13 cellular contexts compared by ENCODE assay signal in the genomic region with DNA sequence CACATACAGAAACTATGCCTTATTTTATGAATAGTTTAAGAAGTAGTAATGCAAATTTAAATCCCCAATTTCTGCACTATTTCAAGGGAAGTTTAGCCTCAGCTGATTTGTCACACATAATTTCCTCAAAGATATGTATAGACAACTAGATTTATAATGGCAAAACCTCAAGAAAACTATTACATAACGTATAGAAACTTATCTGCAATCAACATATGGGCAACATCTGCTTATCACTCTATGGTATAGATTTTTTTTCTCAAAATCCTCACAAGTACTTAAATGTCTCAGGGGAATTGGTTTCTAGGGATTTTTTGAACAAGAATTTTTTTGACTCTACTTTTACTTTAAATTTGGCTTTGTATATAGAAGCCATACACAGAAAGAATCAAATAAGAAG. TPM values are rescaled to one million over a fixed set of nuclear protein-coding genes. Genes with fewer than 3 reads are reported as not detected.
DNase-seq lines count a peak whose midpoint lies in the region; ATAC-seq and TF ChIP-seq lines count a peak whose summit lies in the region.
"Had no signal": no experiment of that assay in that cellular context is flagged by ENCODE, and none has a peak within 500 bp of the region (broad histone marks: within the 10 kb centered on the region; RNA-seq: fewer than 3 reads in every experiment).

No MANE protein-coding gene starts in this region.

- H3K4me1 ChIP-seq in ascending aorta = no peaks in the 10 kb centered on the region
- H3K4me1 ChIP-seq in heart right ventricle = peaks cover 0 to 18% (median 0%) of the 10 kb centered on the region in 9 donors
- H3K4me1 ChIP-seq in lower lobe of right lung = no peaks in the 10 kb centered on the region

- DNase-seq in DMS 273 treated with DMSO at 0.1 percent for 48 hours (lab: John Stamatoyannopoulos, UW) (peak; percentile 41), NCI-H2171 treated with DMSO at 0.1 percent for 48 hours (lab: John Stamatoyannopoulos, UW) (peak; percentile 79), SK-N-MC (ENCODE audit: low read depth, low spot score) (peak; percentile 60), fibroblast of the aortic adventitia (ENCODE audit: low read depth) (peak; percentile 11), ascending aorta (ENCODE audit: low spot score in 2 of 2) (no peak), NCI-H1105 treated with DMSO at 0.1 percent for 48 hours (lab: John Stamatoyannopoulos, UW) (no peak), heart right ventricle (no peak), lower lobe of right lung (no peak)
- DNase-seq: CD4-positive, CD25-positive, alpha-beta regulatory T cell; MG63; NCI-H1436; NCI-H2081; NCI-H226 had no signal

- no peak for TF ChIP-seq CTCF in fibroblast of the aortic adventitia (IDR thresholded peaks at IDR 0.05; ENCODE audit: insufficient read depth, low read length)
- TF ChIP-seq CTCF in ascending aorta (IDR thresholded peaks at IDR 0.05) = no peak
- TF ChIP-seq CTCF in heart right ventricle (IDR thresholded peaks at IDR 0.05) = no peak
- no peak for TF ChIP-seq CTCF in lower lobe of right lung (IDR thresholded peaks at IDR 0.05)

- WGBS in heart right ventricle, 2 donors = 59 to 74% methylated on average over 1 of the region's 1 CpG

- H3K9me3 ChIP-seq in SK-N-MC (ENCODE audit: low read depth, low read length) (no peaks in the 10 kb centered on the region), ascending aorta (no peaks in the 10 kb centered on the region), heart right ventricle (no peaks in the 10 kb centered on the region), lower lobe of right lung (no peaks in the 10 kb centered on the region)
- H3K9me3 ChIP-seq: MG63 had no signal

- intact Hi-C loops in ascending aorta (cut with DNase I) (no loop called here), heart right ventricle (cut with DNase I) (no loop called here), lower lobe of right lung (cut with DNase I) (no loop called here)

- H3K27me3 ChIP-seq in ascending aorta (no peaks in the 10 kb centered on the region), heart right ventricle (no peaks in the 10 kb centered on the region), lower lobe of right lung (ENCODE audit: low read depth) (no peaks in the 10 kb centered on the region)
- H3K27me3 ChIP-seq: MG63 had no signal

- ATAC-seq in heart right ventricle (no peak), lower lobe of right lung (no peak)

- no peak overlapping the region for H3K4me3 ChIP-seq in SK-N-MC
- H3K4me3 ChIP-seq in fibroblast of the aortic adventitia (ENCODE audit: low read depth, low read length) = no peak overlapping the region
- H3K4me3 ChIP-seq in ascending aorta = no peak overlapping the region
- H3K4me3 ChIP-seq in heart right ventricle = no peak overlapping the region
- no peak overlapping the region for H3K4me3 ChIP-seq in lower lobe of right lung
- H3K4me3 ChIP-seq: MG63 had no signal

- no peak overlapping the region for H3K27ac ChIP-seq in SK-N-MC
- H3K27ac ChIP-seq in ascending aorta = no peak overlapping the region
- no peak overlapping the region for H3K27ac ChIP-seq in heart right ventricle
- H3K27ac ChIP-seq in lower lobe of right lung = no peak overlapping the region

- H3K9ac ChIP-seq in SK-N-MC (ENCODE audit: insufficient read length) = no peak overlapping the region

- H3K36me3 ChIP-seq in SK-N-MC (ENCODE audit: insufficient read depth, low read length) (no peaks in the 10 kb centered on the region), ascending aorta (no peaks in the 10 kb centered on the region), heart right ventricle (no peaks in the 10 kb centered on the region), lower lobe of right lung (no peaks in the 10 kb centered on the region)
- H3K36me3 ChIP-seq: MG63 had no signal

RNA-seq across cellular contexts. Expression of a gene that starts 7.7 kb away (rescaled TPM):
- total RNA-seq in fibroblast of the aortic adventitia (ENCODE audit: low replicate concordance) (175 and 216 TPM in 2 replicates), ascending aorta (9.2 TPM), heart right ventricle (10 to 100 TPM in 2 of 10 donors, 1 to 10 TPM in 1, under 1 TPM in 7; 0.11 to 29.7 (median 0.39) TPM), lower lobe of right lung (3.2 TPM)
- 10 to 100 TPM in 1 of 2 donors, under 1 TPM in 1; 0.15 to 16.5 TPM for polyA plus RNA-seq in heart right ventricle
- polyA plus RNA-seq: CD4-positive, CD25-positive, alpha-beta regulatory T cell had no signal

Comparison
In these comparisons a context has a peak if more than half of its experiments do, and no peak if none do; other contexts are left out.
1. DNase-seq: peak in DMS 273 treated with DMSO at 0.1 percent for 48 hours (single experiment), NCI-H2171 treated with DMSO at 0.1 percent for 48 hours (single experiment), SK-N-MC (single experiment) and fibroblast of the aortic adventitia (single experiment); none in ascending aorta (0 of 2), NCI-H1105 treated with DMSO at 0.1 percent for 48 hours (single experiment), heart right ventricle (0 of 2) and lower lobe of right lung (single experiment).